Comparison of ENCODE assay signal across 8 cellular contexts in the genomic region with DNA sequence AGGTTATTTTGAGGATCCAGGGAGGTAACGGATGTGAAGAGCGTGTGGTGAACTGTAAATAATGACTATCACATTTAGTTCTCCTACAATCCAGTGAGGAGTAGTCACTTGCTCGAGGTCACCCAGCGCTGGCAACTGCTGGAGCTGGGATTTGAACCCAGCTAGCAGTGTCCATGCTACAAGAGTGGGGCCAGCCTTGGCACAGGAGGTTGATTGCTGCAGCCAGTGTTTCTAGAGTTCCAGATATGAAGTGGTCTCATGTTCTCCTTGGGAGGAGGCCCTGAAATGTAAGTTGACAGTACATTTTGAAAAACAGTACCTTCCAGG. TPM values are rescaled to one million over a fixed set of nuclear protein-coding genes. Genes with fewer than 3 reads are reported as not detected.
A peak's percentile ranks its signal among the peaks of the same experiment; 100 is the strongest.
DNase-seq lines count a peak whose midpoint lies in the region; ATAC-seq, FAIRE-seq and TF ChIP-seq lines count a peak whose summit lies in the region.

No MANE protein-coding gene starts in this region.

- intact Hi-C loops in K562 (cut with micrococcal nuclease): loop anchor here (5.0 kb wide), 1 partner anchor 38 kb away; no protein-coding TSS in a partner anchor

- POLR2A ChIA-PET in K562 (lab: Yijun Ruan, JAX): interaction anchor here (1.0 to 1.3 kb wide), 3 partner anchors 21 to 543 kb away, joined by 3 to 8 read pairs (median 5); a partner anchor contains a TSS

- no peak for TF ChIP-seq RAD21 in K562 (CRISPR knock-in tag; conservative IDR thresholded peaks at IDR 0.05 in 1 of 2, IDR thresholded peaks at IDR 0.05 in 1 of 2)

- H2AFZ ChIP-seq in MM.1S (ENCODE audit: low read length) (peak overlapping the region; percentile 80), K562 (ENCODE audit: low read depth, low read length) (peak overlapping the region; percentile 93; the same call in 1 of the 2 replicates)

- H3K36me3 ChIP-seq in MM.1S (replicated peaks; ENCODE audit: insufficient read depth, low read length) (no peaks in the 10 kb centered on the region), K562 (ENCODE audit: control insufficient read depth, insufficient read depth, low read length) (peaks cover 36% of the 10 kb centered on the region; the same call in 2 of the 3 replicates), stomach smooth muscle (ENCODE audit: control insufficient read depth in 2 of 2, insufficient read depth in 2 of 2, low read length in 2 of 2) (peaks cover 8 to 16% of the 10 kb centered on the region in 2 donors)

- CTCF ChIA-PET in K562 (lab: Yijun Ruan, JAX; ENCODE audit: low intra/inter-chr PET ratio): no interaction called here

- H3K9ac ChIP-seq in MM.1S (ENCODE audit: low read length) (peak overlapping the region; percentile 88), K562 (ENCODE audit: insufficient read depth in 1 of 2, low read depth in 2 of 2, low read length in 2 of 2) (peak overlapping the region; percentile 86 to 96), stomach smooth muscle (ENCODE audit: low read length in 2 of 2) (peak overlapping the region; percentile 97 to 98)

- H3K4me1 ChIP-seq in MM.1S (ENCODE audit: low read length) (peaks cover 14% of the 10 kb centered on the region; the same call in 1 of the 2 replicates), K562 (replicated peaks in 1 of 2; ENCODE audit: control insufficient read depth in 2 of 2, insufficient read depth in 2 of 2, low read length in 2 of 2) (peaks cover 14 to 31% of the 10 kb centered on the region in 2 experiments), stomach smooth muscle (ENCODE audit: control insufficient read depth, insufficient read depth, low read length) (peaks cover 57% of the 10 kb centered on the region)

- H3K27ac ChIP-seq in MM.1S (ENCODE audit: low read length) (peak overlapping the region; percentile 91; the same call in 1 of the 2 replicates), K562 (ENCODE audit: extremely low read depth, low read depth, low read length) (peak overlapping the region; percentile 98), stomach smooth muscle (ENCODE audit: low read length) (peak overlapping the region; percentile 99)

- H3F3A ChIP-seq in MM.1S (ENCODE audit: insufficient read depth, low read length): peaks cover 25% of the 10 kb centered on the region

- H3K79me2 ChIP-seq in MM.1S (ENCODE audit: low read length) (peaks cover 14% of the 10 kb centered on the region), K562 (ENCODE audit: control insufficient read depth, insufficient read depth, low read length) (peaks cover 15% of the 10 kb centered on the region)

- TF ChIP-seq EP300 in K562 (IDR thresholded peaks at IDR 0.05; ENCODE audit: low read length): no peak

- ATAC-seq in K562 (peak; percentile 1; the same call in 1 of the 3 replicates), GM21515 (IDR thresholded peaks at IDR 0.05; ENCODE audit: unreplicated experiment) (no peak), HG02610 (IDR thresholded peaks at IDR 0.05; ENCODE audit: unreplicated experiment) (no peak)

- H4K20me1 ChIP-seq in MM.1S (ENCODE audit: insufficient read depth, low read length) (no peaks in the 10 kb centered on the region), K562 (replicated peaks; ENCODE audit: control insufficient read depth, insufficient read depth, low read length) (no peaks in the 10 kb centered on the region)

- peak overlapping the region; percentile 89 for H3K4me2 ChIP-seq in MM.1S (ENCODE audit: low read depth, low read length)
- peak overlapping the region; percentile 96 for H3K4me2 ChIP-seq in K562 (ENCODE audit: insufficient read depth, low read length)

- no peaks in the 10 kb centered on the region for H3K9me1 ChIP-seq in K562 (ENCODE audit: control insufficient read depth, insufficient read depth, low read length)

- H3K27me3 ChIP-seq in MM.1S (replicated peaks; ENCODE audit: insufficient read depth, low read length) (no peaks in the 10 kb centered on the region), K562 (ENCODE audit: control insufficient read depth in 2 of 2, insufficient read depth in 2 of 2, low read length in 2 of 2) (no peaks in the 10 kb centered on the region), stomach smooth muscle (ENCODE audit: control insufficient read depth in 1 of 2, insufficient read depth in 2 of 2, low read length in 2 of 2) (no peaks in the 10 kb centered on the region)

- TF ChIP-seq CTCF in MM.1S (IDR thresholded peaks at IDR 0.05; ENCODE audit: low read length) (no peak), K562 (IDR thresholded peaks at IDR 0.05 in 2 of 3, conservative IDR thresholded peaks at IDR 0.05 in 1 of 3; ENCODE audit: insufficient read depth in 2 of 3, low read depth in 1 of 3, low read length in 3 of 3) (no peak; a peak in 1 of 6 replicates)

- in situ Hi-C loops in K562 (cut with MboI): no loop called here

- H3K9me3 ChIP-seq in MM.1S (replicated peaks; ENCODE audit: insufficient read depth, low read length) (no peaks in the 10 kb centered on the region), K562 (replicated peaks; ENCODE audit: control insufficient read depth, insufficient read depth, low read depth, low read length) (no peaks in the 10 kb centered on the region), stomach smooth muscle (ENCODE audit: control insufficient read depth in 2 of 2, low read length in 2 of 2) (no peaks in the 10 kb centered on the region)

- TF ChIP-seq POLR2A in K562 (conservative IDR thresholded peaks at IDR 0.05): no peak

- no TSS peak for BruUV-seq in K562 (replicated peaks; lab: Mats Ljungman, UMichigan)

- FAIRE-seq in K562 (lab: Jason Lieb, UNC): no peak

- no peaks in the 10 kb centered on the region for H3K9me2 ChIP-seq in MM.1S (replicated peaks; ENCODE audit: insufficient read depth, low read length)

- 3% methylated on average over 3 of the region's 4 CpGs for WGBS in K562 (ENCODE audit: insufficient coverage, low coverage, missing lambda C conversion rate)

- H3K4me3 ChIP-seq in MM.1S (ENCODE audit: low read length): peak overlapping the region; percentile 74
- H3K4me3 ChIP-seq in K562: peak overlapping the region; percentile 89
- peak overlapping the region; percentile 91 to 94 for H3K4me3 ChIP-seq in stomach smooth muscle (ENCODE audit: low read length in 2 of 2)

- DNase-seq in NCI-H510A treated with DMSO at 0.1 percent for 48 hours (lab: John Stamatoyannopoulos, UW) (peak; percentile 23), NCI-H510A (lab: John Stamatoyannopoulos, UW) (no peak), MM.1S (peak; percentile 54), K562 (ENCODE audit: extremely low read depth in 1 of 4, low spot score in 3 of 4) (peak in 1 of 4 experiments; percentile 27), iris pigment epithelial cell (ENCODE audit: low read depth) (peak; percentile 61)

RNA-seq across cellular contexts. Expression of a gene that starts 0.8 kb away (rescaled TPM):
- total RNA-seq in K562 (2011; cell fraction: chromatin; rRNA removed; ENCODE audit: low replicate concordance): 5.7 and 12.2 TPM in 2 replicates
- total RNA-seq in K562 (2011; cell fraction: nucleolus; rRNA removed): 13.5 and 13.7 TPM in 2 replicates
- total RNA-seq in K562 (2011; cell fraction: nucleoplasm; rRNA removed): 9.7 and 11.8 TPM in 2 replicates
- total RNA-seq in K562 (2014; rRNA removed) (8.1 and 10.8 TPM in 2 replicates), K562 (2014; rRNA removed; fragmentation: Illumina TruSeq; extraction: Trizol) (3.5 and 4.2 TPM in 2 replicates), K562 (2015; rRNA removed; fragmentation: Illumina TruSeq; extraction: Trizol) (6.0 and 6.1 TPM in 2 replicates), K562 (2021) (7.0 and 9.7 TPM in 2 replicates)
- polyA plus RNA-seq in K562 (2011; rRNA removed) (6.6 and 7.7 TPM in 2 replicates), K562 (2014; fragmentation: Illumina TruSeq; extraction: Trizol) (4.7 and 5.1 TPM in 2 replicates), K562 (2014; fragmentation: Nextera tagmentation; extraction: Ambion mirVana) (under 1 TPM in 1 of 2 experiments, not detected in 1; 0.35 TPM), K562 (2014; rRNA removed) (9.9 and 11.3 TPM in 2 replicates)
- 7.4 and 13.4 TPM in 2 replicates for polyA plus RNA-seq in K562 (2011; cell fraction: cytosol; rRNA removed)
- polyA plus RNA-seq in K562 (2011; cell fraction: nucleus; rRNA removed): 9.8 and 11.3 TPM in 2 replicates
- polyA plus RNA-seq in K562 (2012): 6.8 and 9.9 TPM in 2 replicates
- polyA minus RNA-seq in K562 (2011; rRNA and poly(A)+ RNA removed): 2.0 and 3.0 TPM in 2 replicates
- polyA minus RNA-seq in K562 (2011; cell fraction: cytosol; rRNA and poly(A)+ RNA removed): 2.2 and 4.6 TPM in 2 replicates
- polyA minus RNA-seq in K562 (2011; cell fraction: nucleus; rRNA and poly(A)+ RNA removed): 4.2 and 5.2 TPM in 2 replicates

RNA-seq across cellular contexts. Expression of a gene that starts 1.0 kb away (rescaled TPM):
- total RNA-seq in K562 (2011; cell fraction: chromatin; rRNA removed; ENCODE audit: low replicate concordance): 2,409 and 13,688 TPM in 2 replicates
- total RNA-seq in K562 (2011; cell fraction: nucleolus; rRNA removed): 206,583 and 250,153 TPM in 2 replicates
- total RNA-seq in K562 (2011; cell fraction: nucleoplasm; rRNA removed): 28,297 and 120,670 TPM in 2 replicates
- total RNA-seq in K562 (2014; rRNA removed): 32,097 and 89,974 TPM in 2 replicates
- 175 and 799 TPM in 2 replicates for total RNA-seq in K562 (2014; rRNA removed; fragmentation: Illumina TruSeq; extraction: Trizol)
- 29,003 and 31,020 TPM in 2 replicates for total RNA-seq in K562 (2015; rRNA removed; fragmentation: Illumina TruSeq; extraction: Trizol)
- total RNA-seq in K562 (2021): 25,789 and 26,070 TPM in 2 replicates
- polyA plus RNA-seq in K562 (2011; rRNA removed): 30.6 and 75.7 TPM in 2 replicates
- polyA plus RNA-seq in K562 (2011; cell fraction: cytosol; rRNA removed): 259 and 413 TPM in 2 replicates
- 1,135 and 1,314 TPM in 2 replicates for polyA plus RNA-seq in K562 (2011; cell fraction: nucleus; rRNA removed)
- 26.0 and 33.8 TPM in 2 replicates for polyA plus RNA-seq in K562 (2012)
- not detected in 2 replicates for polyA plus RNA-seq in K562 (2014; fragmentation: Illumina TruSeq; extraction: Trizol)
- polyA plus RNA-seq in K562 (2014; fragmentation: Nextera tagmentation; extraction: Ambion mirVana): not detected
- polyA plus RNA-seq in K562 (2014; rRNA removed): 968 and 2,315 TPM in 2 replicates
- 12,492 and 15,730 TPM in 2 replicates for polyA minus RNA-seq in K562 (2011; rRNA and poly(A)+ RNA removed)
- polyA minus RNA-seq in K562 (2011; cell fraction: cytosol; rRNA and poly(A)+ RNA removed): 24,287 and 37,114 TPM in 2 replicates
- polyA minus RNA-seq in K562 (2011; cell fraction: nucleus; rRNA and poly(A)+ RNA removed): 96,449 and 361,724 TPM in 2 replicates

RNA-seq across cellular contexts. Expression of a gene that starts 6.1 kb away (rescaled TPM):
- total RNA-seq in K562 (2011; cell fraction: chromatin; rRNA removed; ENCODE audit: low replicate concordance): 35.7 and 63.9 TPM in 2 replicates
- 41.4 and 45.8 TPM in 2 replicates for total RNA-seq in K562 (2011; cell fraction: nucleolus; rRNA removed)
- 37.0 and 37.6 TPM in 2 replicates for total RNA-seq in K562 (2011; cell fraction: nucleoplasm; rRNA removed)
- total RNA-seq in K562 (2014; rRNA removed): 7.6 and 7.7 TPM in 2 replicates
- total RNA-seq in K562 (2014; rRNA removed; fragmentation: Illumina TruSeq; extraction: Trizol): 10.0 and 12.0 TPM in 2 replicates
- 12.7 and 12.9 TPM in 2 replicates for total RNA-seq in K562 (2015; rRNA removed; fragmentation: Illumina TruSeq; extraction: Trizol)
- 15.1 and 16.1 TPM in 2 replicates for total RNA-seq in K562 (2021)
- polyA plus RNA-seq in K562 (2011; rRNA removed): 20.7 and 20.8 TPM in 2 replicates
- 16.1 and 21.4 TPM in 2 replicates for polyA plus RNA-seq in K562 (2011; cell fraction: cytosol; rRNA removed)
- polyA plus RNA-seq in K562 (2011; cell fraction: nucleus; rRNA removed): 50.2 and 64.3 TPM in 2 replicates
- 9.6 and 15.8 TPM in 2 replicates for polyA plus RNA-seq in K562 (2012)
- 19.6 and 21.7 TPM in 2 replicates for polyA plus RNA-seq in K562 (2014; fragmentation: Illumina TruSeq; extraction: Trizol)
- 1 to 10 TPM; 2.8 to 5.5 TPM for polyA plus RNA-seq in K562 (2014; fragmentation: Nextera tagmentation; extraction: Ambion mirVana)
- 17.2 and 21.7 TPM in 2 replicates for polyA plus RNA-seq in K562 (2014; rRNA removed)
- polyA minus RNA-seq in K562 (2011; rRNA and poly(A)+ RNA removed): 11.9 and 12.1 TPM in 2 replicates
- 10.7 and 12.1 TPM in 2 replicates for polyA minus RNA-seq in K562 (2011; cell fraction: cytosol; rRNA and poly(A)+ RNA removed)
- 16.8 and 19.7 TPM in 2 replicates for polyA minus RNA-seq in K562 (2011; cell fraction: nucleus; rRNA and poly(A)+ RNA removed)

RNA-seq across cellular contexts. Expression of a gene that starts 8.1 kb away (rescaled TPM):
- total RNA-seq in K562 (2011; cell fraction: chromatin; rRNA removed; ENCODE audit: low replicate concordance): not detected in 2 replicates
- not detected in 2 replicates for total RNA-seq in K562 (2011; cell fraction: nucleolus; rRNA removed)
- not detected in 2 replicates for total RNA-seq in K562 (2011; cell fraction: nucleoplasm; rRNA removed)
- not detected in 2 replicates for total RNA-seq in K562 (2014; rRNA removed)
- not detected in 2 replicates for total RNA-seq in K562 (2014; rRNA removed; fragmentation: Illumina TruSeq; extraction: Trizol)
- not detected in 2 replicates for total RNA-seq in K562 (2015; rRNA removed; fragmentation: Illumina TruSeq; extraction: Trizol)
- total RNA-seq in K562 (2021): 0.16 TPM in 1 of 2 replicates, not detected in the other
- polyA plus RNA-seq in K562 (2011; rRNA removed): not detected in 2 replicates
- not detected in 2 replicates for polyA plus RNA-seq in K562 (2011; cell fraction: cytosol; rRNA removed)
- polyA plus RNA-seq in K562 (2011; cell fraction: nucleus; rRNA removed): 0.14 TPM in 1 of 2 replicates, not detected in the other
- polyA plus RNA-seq in K562 (2012): 0.11 TPM in 1 of 2 replicates, not detected in the other
- not detected in 2 replicates for polyA plus RNA-seq in K562 (2014; fragmentation: Illumina TruSeq; extraction: Trizol)
- not detected for polyA plus RNA-seq in K562 (2014; fragmentation: Nextera tagmentation; extraction: Ambion mirVana)
- polyA plus RNA-seq in K562 (2014; rRNA removed): 0.13 TPM in 1 of 2 replicates, not detected in the other
- polyA minus RNA-seq in K562 (2011; rRNA and poly(A)+ RNA removed): not detected in 2 replicates
- polyA minus RNA-seq in K562 (2011; cell fraction: cytosol; rRNA and poly(A)+ RNA removed): not detected in 2 replicates
- not detected in 2 replicates for polyA minus RNA-seq in K562 (2011; cell fraction: nucleus; rRNA and poly(A)+ RNA removed)

RNA-seq across cellular contexts. Expression of a gene that starts 14.9 kb away (rescaled TPM):
- 3.0 and 11.1 TPM in 2 replicates for total RNA-seq in K562 (2011; cell fraction: chromatin; rRNA removed; ENCODE audit: low replicate concordance)
- total RNA-seq in K562 (2011; cell fraction: nucleolus; rRNA removed): 11.6 and 14.5 TPM in 2 replicates
- total RNA-seq in K562 (2011; cell fraction: nucleoplasm; rRNA removed): 8.3 and 12.4 TPM in 2 replicates
- total RNA-seq in K562 (2014; rRNA removed) (0.36 and 0.45 TPM in 2 replicates), K562 (2014; rRNA removed; fragmentation: Illumina TruSeq; extraction: Trizol) (not detected in 2 replicates), K562 (2015; rRNA removed; fragmentation: Illumina TruSeq; extraction: Trizol) (not detected in 2 replicates), K562 (2021) (0.63 and 0.73 TPM in 2 replicates)
- polyA plus RNA-seq in K562 (2011; rRNA removed) (10.6 and 13.0 TPM in 2 replicates), K562 (2014; fragmentation: Illumina TruSeq; extraction: Trizol) (0.15 and 0.24 TPM in 2 replicates), K562 (2014; fragmentation: Nextera tagmentation; extraction: Ambion mirVana) (not detected), K562 (2014; rRNA removed) (0.60 TPM in 1 of 2 replicates, not detected in the other)
- polyA plus RNA-seq in K562 (2011; cell fraction: cytosol; rRNA removed): 9.3 and 13.2 TPM in 2 replicates
- polyA plus RNA-seq in K562 (2011; cell fraction: nucleus; rRNA removed): 9.5 and 15.2 TPM in 2 replicates
- polyA plus RNA-seq in K562 (2012): 2.4 and 2.7 TPM in 2 replicates
- polyA minus RNA-seq in K562 (2011; rRNA and poly(A)+ RNA removed): 1.4 and 1.5 TPM in 2 replicates
- polyA minus RNA-seq in K562 (2011; cell fraction: cytosol; rRNA and poly(A)+ RNA removed): 3.1 and 4.2 TPM in 2 replicates
- 0.78 and 1.2 TPM in 2 replicates for polyA minus RNA-seq in K562 (2011; cell fraction: nucleus; rRNA and poly(A)+ RNA removed)
